ENCODE assay signal across 10 cellular contexts in the genomic region with DNA sequence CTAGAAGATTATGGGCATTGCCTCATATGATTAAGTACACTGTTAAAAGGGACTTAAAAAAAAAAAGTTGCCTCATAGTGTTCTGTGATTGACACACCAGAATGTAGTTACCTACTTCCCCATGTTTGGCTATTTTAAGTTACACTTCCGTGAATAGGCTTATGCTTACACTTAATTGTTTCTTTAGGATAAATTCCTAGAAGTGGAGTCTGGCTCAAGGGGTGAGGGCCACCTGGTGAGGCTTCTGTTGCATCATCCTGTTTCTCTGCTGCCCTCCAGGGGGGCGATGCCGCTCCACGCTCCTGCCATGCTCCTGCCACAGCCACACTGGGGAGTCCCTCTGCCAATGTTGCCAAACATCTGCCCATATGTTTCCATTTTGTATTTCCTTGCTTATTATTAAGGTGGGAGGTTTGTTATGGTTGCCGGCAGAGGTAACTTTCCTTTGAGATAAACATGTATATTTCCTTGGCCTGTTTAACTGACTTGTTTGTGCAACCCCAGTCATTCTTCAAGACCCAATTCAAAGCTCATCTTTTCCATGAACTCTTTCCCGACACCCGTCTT.
DNase-seq lines count a peak whose midpoint lies in the region; ATAC-seq, FAIRE-seq and TF ChIP-seq lines count a peak whose summit lies in the region.
"Had no signal": no experiment of that assay in that cellular context is flagged by ENCODE, and none has a peak within 500 bp of the region (broad histone marks: within the 10 kb centered on the region; RNA-seq: fewer than 3 reads in every experiment).

No MANE protein-coding gene starts in this region.

- H3K9me3 ChIP-seq in SJSA1 (replicated peaks) (no peaks in the 10 kb centered on the region), esophagus squamous epithelium (no peaks in the 10 kb centered on the region)

- H3K9me3 Mint-ChIP-seq in glutamatergic neuron (ENCODE audit: unreplicated experiment): peaks cover 3% of the 10 kb centered on the region

- TF ChIP-seq CTCF in glutamatergic neuron (IDR thresholded peaks at IDR 0.05; ENCODE audit: partially characterized antibody, unreplicated experiment): no peak
- TF ChIP-seq CTCF in esophagus squamous epithelium (IDR thresholded peaks at IDR 0.05): no peak

- peak; percentile 23 for FAIRE-seq in GM19239 (lab: Jason Lieb, UNC)
- FAIRE-seq: islet of Langerhans had no signal

- WGBS in esophagus squamous epithelium, 2 donors: 58 to 64% methylated on average over 7 of the region's 7 CpGs

- H3K4me1 Mint-ChIP-seq in glutamatergic neuron (ENCODE audit: low read depth, unreplicated experiment): peaks cover 52% of the 10 kb centered on the region

- peak overlapping the region; percentile 68 for H3K27ac Mint-ChIP-seq in glutamatergic neuron (ENCODE audit: unreplicated experiment)

- DNase-seq in ACHN (peak; percentile 16), GM19239 (ENCODE audit: insufficient read length, low spot score) (no peak), SJSA1 (ENCODE audit: low read depth in 1 of 2, low spot score in 2 of 2) (peak; percentile 54 to 60), glutamatergic neuron (no peak), esophagus squamous epithelium (lab: John Stamatoyannopoulos, UW) (no peak), activated T-cell treated with anti-CD3 and anti-CD28 coated beads for 4 hours (no peak)
- DNase-seq in stimulated activated naive CD4-positive, alpha-beta T cell treated with Interleukin-2 at 50 U/mL for 16 hours (lab: John Stamatoyannopoulos, UW): no peak

- peak overlapping the region; percentile 20 for H3K4me3 Mint-ChIP-seq in glutamatergic neuron (ENCODE audit: unreplicated experiment)

- H3K4me1 ChIP-seq in SJSA1 (replicated peaks) (peaks cover 70% of the 10 kb centered on the region), esophagus squamous epithelium (peaks cover 0 to 70% (median 28%) of the 10 kb centered on the region in 3 donors)

- H3K27me3 Mint-ChIP-seq in glutamatergic neuron (ENCODE audit: unreplicated experiment): peaks cover 4% of the 10 kb centered on the region

- TF ChIP-seq POLR2A in esophagus squamous epithelium (IDR thresholded peaks at IDR 0.05): no peak

- H3K27ac ChIP-seq in SJSA1 (peak overlapping the region; percentile 45), esophagus squamous epithelium (no peak overlapping the region)
- H3K27ac ChIP-seq: KMS-11 had no signal

- no peaks in the 10 kb centered on the region for H3K36me3 Mint-ChIP-seq in glutamatergic neuron (ENCODE audit: unreplicated experiment)

- no peak overlapping the region for H3K4me3 ChIP-seq in SJSA1
- no peak overlapping the region for H3K4me3 ChIP-seq in esophagus squamous epithelium

- H3K36me3 ChIP-seq in SJSA1 (no peaks in the 10 kb centered on the region), esophagus squamous epithelium (no peaks in the 10 kb centered on the region)

- intact Hi-C loops in esophagus squamous epithelium (cut with DNase I): no loop called here

- ATAC-seq in GM19351 (IDR thresholded peaks at IDR 0.05; ENCODE audit: unreplicated experiment): no peak

- H3K27me3 ChIP-seq in SJSA1 (replicated peaks) (no peaks in the 10 kb centered on the region), esophagus squamous epithelium (no peaks in the 10 kb centered on the region)

- in situ Hi-C loops in ACHN (cut with HindIII; ENCODE audit: low pct_ligation_motif_present, low pct_unique_long_range_greater_than_20kb, low sequenced_read_pairs): no loop called here

Comparison
In these comparisons a context has a peak if more than half of its experiments do, and no peak if none do; other contexts are left out.
1. DNase-seq: peak in ACHN (single experiment) and SJSA1 (2 of 2); none in GM19239 (single experiment), glutamatergic neuron (single experiment), esophagus squamous epithelium (single experiment), stimulated activated naive CD4-positive, alpha-beta T cell treated with Interleukin-2 at 50 U/mL for 16 hours (single experiment) and activated T-cell treated with anti-CD3 and anti-CD28 coated beads for 4 hours (single experiment).